In genomic region chr3:49327485-49327884, GRCh38 we compare ENCODE assay signal across 9 cellular contexts. TPM values are rescaled to one million over a fixed set of nuclear protein-coding genes. Genes with fewer than 3 reads are reported as not detected.
DNase-seq lines count a peak whose midpoint lies in the region; ATAC-seq and TF ChIP-seq lines count a peak whose summit lies in the region.
"Had no signal": no experiment of that assay in that cellular context is flagged by ENCODE, and none has a peak within 500 bp of the region (broad histone marks: within the 10 kb centered on the region; RNA-seq: fewer than 3 reads in every experiment).

No MANE protein-coding gene starts in this region.

- CTCF ChIA-PET in activated CD8-positive, alpha-beta T cell treated with anti-CD3 and anti-CD28 coated beads for 36 hours (lab: Charles Lee): interaction anchor here (0.9 to 1.6 kb wide), 3 partner anchors 24 to 376 kb away, joined by 3 to 4 read pairs (median 3); no protein-coding TSS in a partner anchor
- CTCF ChIA-PET in activated CD8-positive, alpha-beta T cell treated with anti-CD3 and anti-CD28 coated beads, Interleukin-2, amount 10 ng/mL, durations not matched to agents 7 days and 5 days (lab: Charles Lee): interaction anchor here (1.0 kb wide), 1 partner anchor 122 kb away, joined by 4 read pairs; no protein-coding TSS in a partner anchor

- no peak overlapping the region for H3K27ac Mint-ChIP-seq in activated CD8-positive, alpha-beta T cell treated with anti-CD3 and anti-CD28 coated beads for 36 hours
- no peak overlapping the region for H3K27ac Mint-ChIP-seq in activated CD8-positive, alpha-beta T cell treated with anti-CD3 and anti-CD28 coated beads, Interleukin-2, amount 10 ng/mL, durations not matched to agents 7 days and 5 days
- H3K27ac Mint-ChIP-seq: T-helper 17 cell had no signal

- H3K27me3 ChIP-seq in RWPE2 (ENCODE audit: insufficient read depth, poor library complexity, severe bottlenecking): no peaks in the 10 kb centered on the region

- H3K4me3 ChIP-seq in RWPE2 (ENCODE audit: severe bottlenecking): no peak overlapping the region
- no peak overlapping the region for H3K4me3 ChIP-seq in fibroblast of villous mesenchyme (ENCODE audit: low read depth, low read length)

- H3K27me3 Mint-ChIP-seq in activated CD8-positive, alpha-beta T cell treated with anti-CD3 and anti-CD28 coated beads for 36 hours: no peaks in the 10 kb centered on the region
- H3K27me3 Mint-ChIP-seq in activated CD8-positive, alpha-beta T cell treated with anti-CD3 and anti-CD28 coated beads, Interleukin-2, amount 10 ng/mL, durations not matched to agents 7 days and 5 days (ENCODE audit: low read depth): no peaks in the 10 kb centered on the region
- H3K27me3 Mint-ChIP-seq: T-helper 17 cell had no signal

- H3K36me3 ChIP-seq in RWPE2 (ENCODE audit: low read depth): peaks cover 95% of the 10 kb centered on the region

- H3K27ac ChIP-seq in RWPE2 (ENCODE audit: poor library complexity, severe bottlenecking): peak overlapping the region; percentile 17

- peaks cover 39% of the 10 kb centered on the region for H3K36me3 Mint-ChIP-seq in activated CD8-positive, alpha-beta T cell treated with anti-CD3 and anti-CD28 coated beads for 36 hours (ENCODE audit: low read depth)
- peaks cover 57% of the 10 kb centered on the region for H3K36me3 Mint-ChIP-seq in activated CD8-positive, alpha-beta T cell treated with anti-CD3 and anti-CD28 coated beads, Interleukin-2, amount 10 ng/mL, durations not matched to agents 7 days and 5 days (ENCODE audit: low read depth)

- POLR2A ChIA-PET in activated CD8-positive, alpha-beta T cell treated with anti-CD3 and anti-CD28 coated beads for 36 hours (lab: Charles Lee): interaction anchor here (0.7 to 1.3 kb wide), 2 partner anchors 8 to 16 kb away, joined by 3 to 4 read pairs; no protein-coding TSS in a partner anchor
- POLR2A ChIA-PET in activated CD8-positive, alpha-beta T cell treated with anti-CD3 and anti-CD28 coated beads, Interleukin-2, amount 10 ng/mL, durations not matched to agents 7 days and 5 days (lab: Charles Lee): no interaction called here

- TF ChIP-seq CTCF in activated CD8-positive, alpha-beta T cell treated with anti-CD3 and anti-CD28 coated beads for 36 hours (IDR thresholded peaks at IDR 0.05): no peak
- no peak for TF ChIP-seq CTCF in RWPE2 (IDR thresholded peaks at IDR 0.05; ENCODE audit: poor library complexity, severe bottlenecking)
- peak; percentile 31 for TF ChIP-seq CTCF in fibroblast of villous mesenchyme (IDR thresholded peaks at IDR 0.05; ENCODE audit: insufficient read depth, low read depth, low read length)

- no peaks in the 10 kb centered on the region for H3K9me3 ChIP-seq in RWPE2 (ENCODE audit: severe bottlenecking)

- peaks cover 6% of the 10 kb centered on the region for H3K4me1 ChIP-seq in RWPE2 (ENCODE audit: insufficient read depth, poor library complexity, severe bottlenecking)

- peak; percentile 27 for ATAC-seq in activated CD8-positive, alpha-beta T cell treated with anti-CD3 and anti-CD28 coated beads for 36 hours
- no peak for ATAC-seq in activated CD8-positive, alpha-beta T cell treated with anti-CD3 and anti-CD28 coated beads, Interleukin-2, amount 10 ng/mL, durations not matched to agents 7 days and 5 days
- ATAC-seq in RWPE2 (ENCODE audit: low read depth): peak; percentile 29; the same call in 1 of the 3 replicates
- no peak for ATAC-seq in GM19455 (IDR thresholded peaks at IDR 0.05; ENCODE audit: unreplicated experiment)
- ATAC-seq in GM18873 (IDR thresholded peaks at IDR 0.05; ENCODE audit: low FRiP score, unreplicated experiment): no peak
- no peak for ATAC-seq in HG03108 (IDR thresholded peaks at IDR 0.05; ENCODE audit: unreplicated experiment)
- no peak for ATAC-seq in HG03196 (IDR thresholded peaks at IDR 0.05; ENCODE audit: unreplicated experiment)
- ATAC-seq: T-helper 17 cell had no signal

- H3K9me3 Mint-ChIP-seq in activated CD8-positive, alpha-beta T cell treated with anti-CD3 and anti-CD28 coated beads for 36 hours: no peaks in the 10 kb centered on the region
- no peaks in the 10 kb centered on the region for H3K9me3 Mint-ChIP-seq in activated CD8-positive, alpha-beta T cell treated with anti-CD3 and anti-CD28 coated beads, Interleukin-2, amount 10 ng/mL, durations not matched to agents 7 days and 5 days (ENCODE audit: insufficient read depth)

- intact Hi-C loops in activated CD8-positive, alpha-beta T cell treated with anti-CD3 and anti-CD28 coated beads for 36 hours (cut with micrococcal nuclease): no loop called here

- peaks cover 2% of the 10 kb centered on the region for H3K4me1 Mint-ChIP-seq in activated CD8-positive, alpha-beta T cell treated with anti-CD3 and anti-CD28 coated beads for 36 hours (ENCODE audit: low read depth)
- no peaks in the 10 kb centered on the region for H3K4me1 Mint-ChIP-seq in activated CD8-positive, alpha-beta T cell treated with anti-CD3 and anti-CD28 coated beads, Interleukin-2, amount 10 ng/mL, durations not matched to agents 7 days and 5 days (ENCODE audit: low read depth)

- peak; percentile 9 for DNase-seq in activated CD8-positive, alpha-beta T cell treated with anti-CD3 and anti-CD28 coated beads for 36 hours
- no peak for DNase-seq in activated CD8-positive, alpha-beta T cell treated with anti-CD3 and anti-CD28 coated beads, Interleukin-2, amount 10 ng/mL, durations not matched to agents 7 days and 5 days
- DNase-seq in RWPE2 (ENCODE audit: low spot score) (no peak), fibroblast of villous mesenchyme (ENCODE audit: low read depth) (no peak)
- DNase-seq: T-helper 17 cell had no signal

- H3K4me3 Mint-ChIP-seq in activated CD8-positive, alpha-beta T cell treated with anti-CD3 and anti-CD28 coated beads for 36 hours: no peak overlapping the region
- no peak overlapping the region for H3K4me3 Mint-ChIP-seq in activated CD8-positive, alpha-beta T cell treated with anti-CD3 and anti-CD28 coated beads, Interleukin-2, amount 10 ng/mL, durations not matched to agents 7 days and 5 days
- H3K4me3 Mint-ChIP-seq: T-helper 17 cell had no signal

RNA-seq across cellular contexts. Expression of gene USP4, which starts 12.4 kb away (rescaled TPM):
- 10 to 100 TPM; 62.4 to 67.8 TPM for total RNA-seq in activated CD8-positive, alpha-beta T cell treated with anti-CD3 and anti-CD28 coated beads for 36 hours
- 10 to 100 TPM; 72.1 to 74.0 TPM for total RNA-seq in activated CD8-positive, alpha-beta T cell treated with anti-CD3 and anti-CD28 coated beads, Interleukin-2, amount 10 ng/mL, durations not matched to agents 7 days and 5 days
- 21.6 and 23.3 TPM in 2 replicates for total RNA-seq in fibroblast of villous mesenchyme

RNA-seq across cellular contexts. Expression of gene GPX1, which starts 30.7 kb away (rescaled TPM):
- total RNA-seq in activated CD8-positive, alpha-beta T cell treated with anti-CD3 and anti-CD28 coated beads for 36 hours: 100 to 1,000 TPM; 201 to 202 TPM
- total RNA-seq in activated CD8-positive, alpha-beta T cell treated with anti-CD3 and anti-CD28 coated beads, Interleukin-2, amount 10 ng/mL, durations not matched to agents 7 days and 5 days: 100 to 1,000 TPM; 115 to 119 TPM
- total RNA-seq in fibroblast of villous mesenchyme: 198 and 272 TPM in 2 replicates

RNA-seq across cellular contexts. Expression of gene C3orf62, which starts 50.5 kb away (rescaled TPM):
- 1 to 10 TPM; 3.4 to 3.7 TPM for total RNA-seq in activated CD8-positive, alpha-beta T cell treated with anti-CD3 and anti-CD28 coated beads for 36 hours
- total RNA-seq in activated CD8-positive, alpha-beta T cell treated with anti-CD3 and anti-CD28 coated beads, Interleukin-2, amount 10 ng/mL, durations not matched to agents 7 days and 5 days: 10 to 100 TPM; 10.4 to 11.1 TPM
- total RNA-seq in fibroblast of villous mesenchyme: 1.3 and 2.3 TPM in 2 replicates

Comparison
In these comparisons a context has a peak if more than half of its experiments do, and no peak if none do; other contexts are left out.
1. ATAC-seq: peak in activated CD8-positive, alpha-beta T cell treated with anti-CD3 and anti-CD28 coated beads for 36 hours (single experiment) and RWPE2 (single experiment); none in activated CD8-positive, alpha-beta T cell treated with anti-CD3 and anti-CD28 coated beads, Interleukin-2, amount 10 ng/mL, durations not matched to agents 7 days and 5 days (single experiment), GM19455 (single experiment), GM18873 (single experiment), HG03108 (single experiment) and HG03196 (single experiment).